In genomic region chr10:80079312-80079613, GRCh38 we compare ENCODE assay signal across 9 cellular contexts. TPM values are rescaled to one million over a fixed set of nuclear protein-coding genes. Genes with fewer than 3 reads are reported as not detected.
A peak's percentile ranks its signal among the peaks of the same experiment; 100 is the strongest.
DNase-seq lines count a peak whose midpoint lies in the region; ATAC-seq and TF ChIP-seq lines count a peak whose summit lies in the region.
"Had no signal": no experiment of that assay in that cellular context is flagged by ENCODE, and none has a peak within 500 bp of the region (broad histone marks: within the 10 kb centered on the region; RNA-seq: fewer than 3 reads in every experiment).

No MANE protein-coding gene starts in this region.

- H3K4me3 ChIP-seq in GM12875 (ENCODE audit: low read depth, low read length) (peak overlapping the region; percentile 82), fibroblast of villous mesenchyme (ENCODE audit: low read depth, low read length) (peak overlapping the region; percentile 87), gastrocnemius medialis (peak overlapping the region; percentile 59 to 99 (median 92))

- no peaks in the 10 kb centered on the region for H3K27me3 Mint-ChIP-seq in T-helper 17 cell

- peaks cover 2% of the 10 kb centered on the region for H3K36me3 Mint-ChIP-seq in T-helper 17 cell (ENCODE audit: low read depth)

- intact Hi-C loops in gastrocnemius medialis (cut with DNase I; ENCODE audit: low total_unique reads): loop anchor here (5.0 kb wide), 2 partner anchors 128 to 378 kb away; partner anchors contain the start of gene ANXA11

- H3K9me3 ChIP-seq in T-helper 17 cell (ENCODE audit: control insufficient read depth, low read length, poor library complexity, severe bottlenecking) (no peaks in the 10 kb centered on the region), gastrocnemius medialis (no peaks in the 10 kb centered on the region)

- in situ Hi-C loops in gastrocnemius medialis (cut with MboI; ENCODE audit: low sequenced_read_pairs in 4 of 4): no loop called here

- ATAC-seq in T-helper 17 cell: no peak
- peak in 1 of 2 donors; percentile 11 for ATAC-seq in gastrocnemius medialis

- H3K36me3 ChIP-seq in gastrocnemius medialis: peaks cover 0 to 9% of the 10 kb centered on the region in 2 donors

- peaks cover 20% of the 10 kb centered on the region for H3K4me1 Mint-ChIP-seq in T-helper 17 cell

- H3K27ac Mint-ChIP-seq in T-helper 17 cell: peak overlapping the region; percentile 97

- no peak for TF ChIP-seq POLR2A in gastrocnemius medialis (IDR thresholded peaks at IDR 0.05)

- DNase-seq in T-helper 17 cell (no peak), fibroblast of villous mesenchyme (ENCODE audit: low read depth) (no peak), gastrocnemius medialis (no peak), NCI-H146 treated with DMSO at 0.1 percent for 48 hours (lab: John Stamatoyannopoulos, UW; ENCODE audit: unreplicated experiment) (no peak), iPS-NIHi7 (ENCODE audit: extremely low spot score) (no peak), NCI-H2029 treated with DMSO at 0.1 percent for 48 hours (lab: John Stamatoyannopoulos, UW) (no peak)
- DNase-seq in activated CD8-positive, alpha-beta memory T cell treated with anti-CD3 and anti-CD28 coated beads, Interleukin-2, amount 50 U/mL, for 48 hours: no peak

- peak overlapping the region; percentile 98 for H3K4me3 Mint-ChIP-seq in T-helper 17 cell

- peak overlapping the region; percentile 88 to 99 (median 95) for H3K27ac ChIP-seq in gastrocnemius medialis

- TF ChIP-seq CTCF in GM12875 (IDR thresholded peaks at IDR 0.05; ENCODE audit: borderline replicate concordance, insufficient read depth, low read depth, low read length): no peak
- no peak for TF ChIP-seq CTCF in fibroblast of villous mesenchyme (IDR thresholded peaks at IDR 0.05; ENCODE audit: insufficient read depth, low read depth, low read length)
- TF ChIP-seq CTCF in gastrocnemius medialis (IDR thresholded peaks at IDR 0.05 in 4 of 5, conservative IDR thresholded peaks at IDR 0.05 in 1 of 5): no peak

- no peaks in the 10 kb centered on the region for H3K27me3 ChIP-seq in gastrocnemius medialis

- H3K4me1 ChIP-seq in gastrocnemius medialis: peaks cover 15 to 18% of the 10 kb centered on the region in 2 donors

RNA-seq across cellular contexts. Expression of gene TMEM254, which starts 0.8 kb away (rescaled TPM):
- total RNA-seq in T-helper 17 cell (10 to 100 TPM in 1 of 2 donors, 1 to 10 TPM in 1; 8.1 to 11.3 TPM), fibroblast of villous mesenchyme (6.1 and 9.9 TPM in 2 replicates), gastrocnemius medialis (1 to 10 TPM in 3 of 4 donors, under 1 TPM in 1; 0.73 to 7.4 (median 4.8) TPM)

RNA-seq across cellular contexts. Expression of gene PLAC9, which starts 53.3 kb away (rescaled TPM):
- total RNA-seq in T-helper 17 cell (not detected), fibroblast of villous mesenchyme (0.43 and 0.64 TPM in 2 replicates), gastrocnemius medialis (10 to 100 TPM in 1 of 4 donors, 1 to 10 TPM in 3; 4.6 to 16.1 (median 6.9) TPM)
- total RNA-seq: activated CD8-positive, alpha-beta memory T cell treated with anti-CD3 and anti-CD28 coated beads for 36 hours had no signal
